Comparison of ENCODE assay signal across 1 cellular context in genomic region chr11:621838-622237, GRCh38.
TF ChIP-seq lines count a peak whose summit lies in the region.

No MANE protein-coding gene starts in this region.

TF ChIP-seq in K562, 482 proteins besides CTCF, POLR2A, EP300 and RAD21:
- peak; percentile 47 for TF ChIP-seq RBM22 (IDR thresholded peaks at IDR 0.05; ENCODE audit: low read depth, low read length, poor library complexity, severe bottlenecking)
- TF ChIP-seq POU5F1 (IDR thresholded peaks at IDR 0.05; ENCODE audit: borderline replicate concordance, low read depth, low read length, partially characterized antibody): no peak
